In genomic region chr3:165336786-165337185, GRCh38 we compare ENCODE assay signal across 15 cellular contexts.
"Had no signal": no experiment of that assay in that cellular context is flagged by ENCODE, and none has a peak within 500 bp of the region (broad histone marks: within the 10 kb centered on the region; RNA-seq: fewer than 3 reads in every experiment).

No MANE protein-coding gene starts in this region.

- H3K4me1 ChIP-seq: ascending aorta, neural progenitor cell, pancreas, upper lobe of right lung had no signal

- H3K36me3 ChIP-seq: ascending aorta, cardiac muscle cell, neural progenitor cell, pancreas, thoracic aorta, upper lobe of right lung had no signal

- H3K9me3 ChIP-seq: ascending aorta, pancreas, thoracic aorta, upper lobe of right lung had no signal

- DNase-seq: activated CD4-positive, CD25-positive, alpha-beta regulatory T cell treated with anti-CD3 and anti-CD28 coated beads, Interleukin-2, amount 50 U/mL, for 72 hours; activated naive CD4-positive, alpha-beta T cell treated with Interleukin-2 at 50 U/mL for 16 hours; activated T-cell treated with anti-CD3 and anti-CD28 coated beads for 4 hours; islet precursor cell; pancreas; T-helper 9 cell; upper lobe of right lung had no signal

- H3K79me2 ChIP-seq: hepatocyte had no signal

- H3K27ac ChIP-seq: ascending aorta, cardiac muscle cell, epithelial cell of prostate, hepatocyte, neural progenitor cell, pancreas, thoracic aorta, upper lobe of right lung had no signal

- H3K4me2 ChIP-seq: hepatocyte, neural progenitor cell had no signal

- ATAC-seq: left lobe of liver; pancreas; stimulated activated effector memory CD8-positive, alpha-beta T cell treated with anti-CD3 and anti-CD28 coated beads, Interleukin-12 subunit alpha, Interleukin-12 subunit beta, amount 100 ng/mL, for 72 hours; upper lobe of right lung had no signal

- H3K4me3 ChIP-seq: ascending aorta, cardiac muscle cell, hepatocyte, neural progenitor cell, pancreas, thoracic aorta, upper lobe of right lung had no signal

- H2AFZ ChIP-seq: hepatocyte, neural progenitor cell had no signal

- H3K9ac ChIP-seq: neural progenitor cell had no signal

- H3K27me3 ChIP-seq: ascending aorta, cardiac muscle cell, hepatocyte, neural progenitor cell, pancreas, upper lobe of right lung had no signal
